8 cellular contexts compared by ENCODE assay signal in genomic region chr12:75457753-75458319, GRCh38. TPM values are rescaled to one million over a fixed set of nuclear protein-coding genes. Genes with fewer than 3 reads are reported as not detected.
DNase-seq lines count a peak whose midpoint lies in the region; ATAC-seq, FAIRE-seq and TF ChIP-seq lines count a peak whose summit lies in the region.
"Not testable (repeated sequence)": the region's sequence is repeated elsewhere in the genome, so short reads cannot be mapped to it uniquely, and the experiment has no call there.

No MANE protein-coding gene starts in this region.

- H3K4ac ChIP-seq in trophoblast cell (ENCODE audit: low read depth, low read length) = not testable (repeated sequence)

- TF ChIP-seq EP300 in HepG2 (IDR thresholded peaks at IDR 0.05; ENCODE audit: low read depth in 2 of 2, low read length in 2 of 2); HepG2 (CRISPR knock-in tag; IDR thresholded peaks at IDR 0.05; ENCODE audit: borderline replicate concordance): not testable (repeated sequence)

- not testable (repeated sequence) for H4K12ac ChIP-seq in trophoblast cell (ENCODE audit: low read depth, low read length)

- H3K36me3 ChIP-seq in BLaER1 treated with 17β-estradiol and CSF1 and Interleukin-3, amounts not matched to agents 10 nM and 100 nM = peaks cover 0 to 11% (median 0%) of the 10 kb centered on the region in 11 experiments; a peak in 1 of 22 replicates
- H3K36me3 ChIP-seq in HepG2 (replicated peaks in 1 of 2; ENCODE audit: control insufficient read depth in 1 of 2, insufficient read depth in 2 of 2, low read length in 2 of 2); trophoblast cell (ENCODE audit: control insufficient read depth in 1 of 2, insufficient read depth in 2 of 2, low read length in 2 of 2): not testable (repeated sequence)

- H2BK120ac ChIP-seq in trophoblast cell (ENCODE audit: insufficient read depth, low read length, poor library complexity) = not testable (repeated sequence)

- DNase-seq in Calu3 (peak; percentile 89), OCI-M1 (lab: John Stamatoyannopoulos, UW) (peak; percentile 5), WTC11 (ENCODE audit: low spot score) (peak; percentile 55), HepG2 (ENCODE audit: low spot score) (peak; percentile 15), trophoblast cell (peak; percentile 36 to 69)
- DNase-seq in HL-60 (ENCODE audit: low read depth in 1 of 2, low spot score in 1 of 2); effector memory CD8-positive, alpha-beta T cell: not testable (repeated sequence)

- not testable (repeated sequence) for H3K4me3 ChIP-seq in BLaER1 treated with 17β-estradiol and CSF1 and Interleukin-3, amounts not matched to agents 10 nM and 100 nM; HL-60 (replicated peaks; ENCODE audit: insufficient read depth, low read length); HepG2 (replicated peaks in 1 of 3; ENCODE audit: insufficient read depth in 1 of 3, low read depth in 2 of 3, low read length in 3 of 3); trophoblast cell (ENCODE audit: low read depth, low read length)

- H2AK5ac ChIP-seq in trophoblast cell (ENCODE audit: low read length) = not testable (repeated sequence)

- H2AFZ ChIP-seq in HepG2 (ENCODE audit: low read length); trophoblast cell (ENCODE audit: insufficient read depth, low read length, poor library complexity): not testable (repeated sequence)

- H3K27ac Mint-ChIP-seq in Calu3 (ENCODE audit: unreplicated experiment) (peak overlapping the region; percentile 86), WTC11 (peak overlapping the region; percentile 67; the same call in 1 of the 2 replicates)
- H3K27ac Mint-ChIP-seq in effector memory CD8-positive, alpha-beta T cell = peak overlapping the region; percentile 7 to 70

- H2BK12ac ChIP-seq in trophoblast cell (ENCODE audit: low read length) = not testable (repeated sequence)

- H3K4me2 ChIP-seq in BLaER1 treated with 17β-estradiol and CSF1 and Interleukin-3, amounts not matched to agents 10 nM and 100 nM; HepG2 (ENCODE audit: low read depth, low read length); trophoblast cell (ENCODE audit: low read length): not testable (repeated sequence)

- in situ Hi-C loops in HepG2 (cut with HindIII; ENCODE audit: extremely low pct_ligation_motif_present, low pct_unique_long_range_greater_than_20kb) = not testable (repeated sequence)

- H3K9me3 Mint-ChIP-seq in Calu3 (ENCODE audit: low read depth, unreplicated experiment); effector memory CD8-positive, alpha-beta T cell: not testable (repeated sequence)
- peaks cover 59% of the 10 kb centered on the region for H3K9me3 Mint-ChIP-seq in WTC11

- intact Hi-C loops in Calu3 (cut with micrococcal nuclease; ENCODE audit: unreplicated experiment) = loop anchor here (2.0 kb wide), 1 partner anchor 23 kb away; the partner anchor contains the start of gene GLIPR1
- intact Hi-C loops in HepG2 (cut with micrococcal nuclease; ENCODE audit: unreplicated experiment) = not testable (repeated sequence)

- H3K36me3 Mint-ChIP-seq in Calu3 (ENCODE audit: insufficient read depth, unreplicated experiment) = peaks cover 10% of the 10 kb centered on the region
- H3K36me3 Mint-ChIP-seq in WTC11 = peaks cover 44% of the 10 kb centered on the region
- H3K36me3 Mint-ChIP-seq in effector memory CD8-positive, alpha-beta T cell (ENCODE audit: insufficient read depth) = not testable (repeated sequence)

- H4K91ac ChIP-seq in trophoblast cell (ENCODE audit: low read depth, low read length) = not testable (repeated sequence)

- H3K4me1 ChIP-seq in BLaER1 treated with 17β-estradiol and CSF1 and Interleukin-3, amounts not matched to agents 10 nM and 100 nM = peaks cover 0 to 41% (median 5%) of the 10 kb centered on the region in 10 experiments; a peak in 10 of 20 replicates
- H3K4me1 ChIP-seq in HepG2 (ENCODE audit: insufficient read depth, low read length); trophoblast cell (ENCODE audit: control insufficient read depth in 1 of 2, insufficient read depth in 2 of 2, low read length in 2 of 2): not testable (repeated sequence)

- H3K23ac ChIP-seq in trophoblast cell (ENCODE audit: low read length) = not testable (repeated sequence)

- CTCF ChIA-PET in Calu3 (lab: Charles Lee); WTC11 (lab: Charles Lee); HepG2 (lab: Yijun Ruan, JAX; ENCODE audit: low intra/inter-chr PET ratio, low total read pairs): not testable (repeated sequence)

- H3K27me3 Mint-ChIP-seq in Calu3 (ENCODE audit: unreplicated experiment); WTC11 (ENCODE audit: low read depth); effector memory CD8-positive, alpha-beta T cell: not testable (repeated sequence)

- not testable (repeated sequence) for H3K27me3 ChIP-seq in BLaER1 treated with 17β-estradiol and CSF1 and Interleukin-3, amounts not matched to agents 10 nM and 100 nM; HL-60 (ENCODE audit: insufficient read depth, poor library complexity, severe bottlenecking); HepG2 (ENCODE audit: control insufficient read depth in 1 of 2, insufficient read depth in 2 of 2, low read length in 2 of 2); trophoblast cell (ENCODE audit: insufficient read depth, low read length)

- not testable (repeated sequence) for TF ChIP-seq RAD21 in HepG2 (CRISPR knock-in tag; IDR thresholded peaks at IDR 0.05)

- BruUV-seq in Calu3 (replicated peaks; lab: Mats Ljungman, UMichigan); HepG2 (replicated peaks; lab: Mats Ljungman, UMichigan): not testable (repeated sequence)

- peak overlapping the region; percentile 25 for H3K4me3 Mint-ChIP-seq in Calu3 (ENCODE audit: low read depth, unreplicated experiment)
- not testable (repeated sequence) for H3K4me3 Mint-ChIP-seq in WTC11
- H3K4me3 Mint-ChIP-seq in effector memory CD8-positive, alpha-beta T cell = peak overlapping the region; percentile 56 to 76

- not testable (repeated sequence) for ATAC-seq in WTC11; effector memory CD8-positive, alpha-beta T cell (replicated peaks); HepG2

- POLR2A ChIA-PET in WTC11 (lab: Charles Lee); HepG2 (lab: Yijun Ruan, JAX): not testable (repeated sequence)

- not testable (repeated sequence) for H3K9ac ChIP-seq in BLaER1 treated with 17β-estradiol and CSF1 and Interleukin-3, amounts not matched to agents 10 nM and 100 nM; HepG2 (ENCODE audit: insufficient read depth, low read depth, low read length); trophoblast cell (ENCODE audit: low read length)

- not testable (repeated sequence) for H3K14ac ChIP-seq in trophoblast cell (ENCODE audit: low read length)

- not testable (repeated sequence) for H3K79me2 ChIP-seq in HepG2 (ENCODE audit: insufficient read depth, low read length); trophoblast cell (ENCODE audit: control insufficient read depth, insufficient read depth, low read length, poor library complexity)

- not testable (repeated sequence) for H3K79me1 ChIP-seq in trophoblast cell (ENCODE audit: low read length)

- not testable (repeated sequence) for H2BK5ac ChIP-seq in trophoblast cell (ENCODE audit: low read depth, low read length, poor library complexity)

- not testable (repeated sequence) for TF ChIP-seq POLR2A in HepG2 (IDR thresholded peaks at IDR 0.05; ENCODE audit: insufficient read depth in 1 of 2, low read depth in 2 of 2, low read length in 2 of 2)

- not testable (repeated sequence) for H4K8ac ChIP-seq in trophoblast cell (ENCODE audit: low read depth, low read length)

- not testable (repeated sequence) for FAIRE-seq in HepG2 (lab: Jason Lieb, UNC)

- H3K9me3 ChIP-seq in BLaER1 treated with 17β-estradiol and CSF1 and Interleukin-3, amounts not matched to agents 10 nM and 100 nM (replicated peaks in 1 of 11) = peaks cover 28 to 66% (median 42%) of the 10 kb centered on the region in 11 experiments
- peaks cover 16% of the 10 kb centered on the region for H3K9me3 ChIP-seq in HepG2 (ENCODE audit: low read length)
- not testable (repeated sequence) for H3K9me3 ChIP-seq in trophoblast cell (ENCODE audit: insufficient read depth, low read depth, low read length)

- WGBS in HepG2 (ENCODE audit: low lambda C conversion rate) = 21% methylated on average over 9 of the region's 11 CpGs
- no CpG with 5 or more reads among the region's 11 CpGs for WGBS in trophoblast cell (ENCODE audit: extremely low coverage, insufficient coverage, insufficient read length)

- not testable (repeated sequence) for TF ChIP-seq CTCF in Calu3 (IDR thresholded peaks at IDR 0.05; ENCODE audit: unreplicated experiment); HL-60 (IDR thresholded peaks at IDR 0.05; ENCODE audit: insufficient read depth, low read length); WTC11 (IDR thresholded peaks at IDR 0.05); HepG2 (CRISPR knock-in tag; IDR thresholded peaks at IDR 0.05)

- H4K20me1 ChIP-seq in BLaER1 treated with 17β-estradiol and CSF1 and Interleukin-3, amounts not matched to agents 10 nM and 100 nM; HepG2 (ENCODE audit: insufficient read depth, low read length): not testable (repeated sequence)

- not testable (repeated sequence) for H3K18ac ChIP-seq in trophoblast cell (ENCODE audit: low read length)

- peak overlapping the region in 9 of 11 experiments; percentile 40 to 67 (median 51); a peak in 17 of 22 replicates for H3K27ac ChIP-seq in BLaER1 treated with 17β-estradiol and CSF1 and Interleukin-3, amounts not matched to agents 10 nM and 100 nM
- 0 out of 2 replicates have a peak overlapping the region, but pooled peaks have one; percentile 6 for H3K27ac ChIP-seq in HL-60 (replicated peaks)
- H3K27ac ChIP-seq in HepG2 (ENCODE audit: extremely low read length, insufficient read depth, low read length); trophoblast cell (ENCODE audit: low read depth, low read length): not testable (repeated sequence)

- peaks cover 56% of the 10 kb centered on the region for H3K4me1 Mint-ChIP-seq in Calu3 (ENCODE audit: low read depth, unreplicated experiment)
- H3K4me1 Mint-ChIP-seq in WTC11 = not testable (repeated sequence)
- H3K4me1 Mint-ChIP-seq in effector memory CD8-positive, alpha-beta T cell (ENCODE audit: low read depth in 2 of 2) = peaks cover 41 to 50% of the 10 kb centered on the region in 2 donors

RNA-seq across cellular contexts. Expression of gene GLIPR1, which starts 22.7 kb away (rescaled TPM):
- 27.7 and 38.5 TPM in 2 replicates for total RNA-seq in Calu3 (2022)
- total RNA-seq in WTC11 (2021) = 0.28 to 0.48 TPM in 2 of 3 replicates, not detected in the other
- total RNA-seq in HepG2 (2016; rRNA removed; fragmentation: Illumina TruSeq; extraction: Trizol) = 2.8 and 5.0 TPM in 2 replicates
- 0.97 and 2.2 TPM in 2 replicates for total RNA-seq in HepG2 (2016; cell fraction: cytosol; rRNA removed; fragmentation: Illumina TruSeq; extraction: Trizol; ENCODE audit: low read depth)
- total RNA-seq in HepG2 (2016; cell fraction: insoluble cytoplasmic fraction; rRNA removed; fragmentation: Illumina TruSeq; extraction: Trizol) = 3.7 and 6.0 TPM in 2 replicates
- 1.9 and 4.2 TPM in 2 replicates for total RNA-seq in HepG2 (2016; cell fraction: membrane; rRNA removed; fragmentation: Illumina TruSeq; extraction: Trizol)
- total RNA-seq in HepG2 (2016; cell fraction: nucleus; rRNA removed; fragmentation: Illumina TruSeq; extraction: Trizol) = 5.3 TPM in 2 replicates
- polyA plus RNA-seq in HepG2 (2011; rRNA removed) = 1.9 and 4.9 TPM in 2 replicates
- 1.4 and 4.8 TPM in 2 replicates for polyA plus RNA-seq in HepG2 (2011; cell fraction: cytosol; rRNA removed)
- 2.1 and 2.5 TPM in 2 replicates for polyA plus RNA-seq in HepG2 (2011; cell fraction: nucleus; rRNA removed)
- 2.8 and 3.5 TPM in 2 replicates for polyA plus RNA-seq in HepG2 (2012)
- polyA plus RNA-seq in HepG2 (2016; cell fraction: cytosol; fragmentation: Illumina TruSeq; extraction: Trizol; ENCODE audit: low read depth) = 3.4 and 3.8 TPM in 2 replicates
- 3.4 and 4.5 TPM in 2 replicates for polyA plus RNA-seq in HepG2 (2016; cell fraction: insoluble cytoplasmic fraction; fragmentation: Illumina TruSeq; extraction: Trizol; ENCODE audit: low read depth)
- polyA plus RNA-seq in HepG2 (2016; cell fraction: membrane; fragmentation: Illumina TruSeq; extraction: Trizol; ENCODE audit: low read depth) = 3.0 TPM in 2 replicates
- polyA plus RNA-seq in HepG2 (2016; cell fraction: nucleus; fragmentation: Illumina TruSeq; extraction: Trizol; ENCODE audit: insufficient read depth, low read depth) = 9.2 and 10.3 TPM in 2 replicates
- 0.30 and 1.9 TPM in 2 replicates for polyA minus RNA-seq in HepG2 (2011; rRNA and poly(A)+ RNA removed; ENCODE audit: low replicate concordance)
- polyA minus RNA-seq in HepG2 (2011; cell fraction: cytosol; rRNA and poly(A)+ RNA removed) = 0.35 and 2.6 TPM in 2 replicates
- polyA minus RNA-seq in HepG2 (2011; cell fraction: nucleus; rRNA and poly(A)+ RNA removed) = 4.8 and 7.2 TPM in 2 replicates
- polyA plus RNA-seq in trophoblast cell (2013) = 19.6 and 20.8 TPM in 2 replicates

RNA-seq across cellular contexts. Expression of gene KRR1, which starts 53.6 kb away (rescaled TPM):
- total RNA-seq in Calu3 (2022) (110 and 114 TPM in 2 replicates), WTC11 (2021) (54.4 to 59.6 TPM (median 54.8 TPM) in 3 replicates), HepG2 (2016; rRNA removed; fragmentation: Illumina TruSeq; extraction: Trizol) (103 and 161 TPM in 2 replicates)
- total RNA-seq in HepG2 (2016; cell fraction: cytosol; rRNA removed; fragmentation: Illumina TruSeq; extraction: Trizol; ENCODE audit: low read depth) = 8.5 and 10.4 TPM in 2 replicates
- 98.7 and 161 TPM in 2 replicates for total RNA-seq in HepG2 (2016; cell fraction: insoluble cytoplasmic fraction; rRNA removed; fragmentation: Illumina TruSeq; extraction: Trizol)
- total RNA-seq in HepG2 (2016; cell fraction: membrane; rRNA removed; fragmentation: Illumina TruSeq; extraction: Trizol) = 15.5 and 22.5 TPM in 2 replicates
- 70.4 and 75.4 TPM in 2 replicates for total RNA-seq in HepG2 (2016; cell fraction: nucleus; rRNA removed; fragmentation: Illumina TruSeq; extraction: Trizol)
- polyA plus RNA-seq in HepG2 (2011; rRNA removed) = 12.4 and 19.3 TPM in 2 replicates
- polyA plus RNA-seq in HepG2 (2011; cell fraction: cytosol; rRNA removed) = 6.2 and 9.4 TPM in 2 replicates
- 12.0 and 14.6 TPM in 2 replicates for polyA plus RNA-seq in HepG2 (2011; cell fraction: nucleus; rRNA removed)
- 27.2 and 40.7 TPM in 2 replicates for polyA plus RNA-seq in HepG2 (2012)
- polyA plus RNA-seq in HepG2 (2016; cell fraction: cytosol; fragmentation: Illumina TruSeq; extraction: Trizol; ENCODE audit: low read depth) = 2.2 and 3.6 TPM in 2 replicates
- 112 and 126 TPM in 2 replicates for polyA plus RNA-seq in HepG2 (2016; cell fraction: insoluble cytoplasmic fraction; fragmentation: Illumina TruSeq; extraction: Trizol; ENCODE audit: low read depth)
- 5.4 and 6.5 TPM in 2 replicates for polyA plus RNA-seq in HepG2 (2016; cell fraction: membrane; fragmentation: Illumina TruSeq; extraction: Trizol; ENCODE audit: low read depth)
- polyA plus RNA-seq in HepG2 (2016; cell fraction: nucleus; fragmentation: Illumina TruSeq; extraction: Trizol; ENCODE audit: insufficient read depth, low read depth) = 71.8 and 72.7 TPM in 2 replicates
- polyA minus RNA-seq in HepG2 (2011; rRNA and poly(A)+ RNA removed; ENCODE audit: low replicate concordance) = 5.2 and 9.7 TPM in 2 replicates
- 12.0 and 21.5 TPM in 2 replicates for polyA minus RNA-seq in HepG2 (2011; cell fraction: cytosol; rRNA and poly(A)+ RNA removed)
- polyA minus RNA-seq in HepG2 (2011; cell fraction: nucleus; rRNA and poly(A)+ RNA removed) = 83.9 and 96.6 TPM in 2 replicates
- 67.1 and 67.4 TPM in 2 replicates for polyA plus RNA-seq in trophoblast cell (2013)
